18 cellular contexts compared by ENCODE assay signal in the genomic region with DNA sequence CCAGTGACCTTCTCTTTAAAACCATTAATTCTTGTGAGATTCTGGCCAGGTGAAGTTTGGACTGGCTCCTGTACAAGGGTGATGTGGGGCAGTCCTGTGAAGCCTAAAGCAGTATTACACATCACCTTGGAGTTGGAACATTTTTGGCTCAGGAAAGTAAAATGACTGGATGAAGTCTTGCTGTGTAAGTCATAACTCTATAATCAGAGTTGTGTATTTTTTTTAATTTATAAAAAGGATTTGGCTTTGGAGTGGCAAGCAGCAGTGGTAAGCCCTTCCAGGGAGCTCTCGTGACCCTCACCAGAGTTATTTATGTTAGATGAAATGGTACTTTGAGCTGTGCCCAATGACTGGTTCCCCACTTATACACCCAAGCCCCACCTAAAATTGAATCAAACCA.
DNase-seq lines count a peak whose midpoint lies in the region; ATAC-seq, FAIRE-seq and TF ChIP-seq lines count a peak whose summit lies in the region.
"Had no signal": no experiment of that assay in that cellular context is flagged by ENCODE, and none has a peak within 500 bp of the region (broad histone marks: within the 10 kb centered on the region; RNA-seq: fewer than 3 reads in every experiment).

No MANE protein-coding gene starts in this region.

- peaks cover 3% of the 10 kb centered on the region for H3K27me3 Mint-ChIP-seq in astrocyte (ENCODE audit: low read depth, unreplicated experiment)
- H3K27me3 Mint-ChIP-seq: CD4-positive, CD25-positive, alpha-beta regulatory T cell had no signal

- TF ChIP-seq POLR2A in IMR-90 (IDR thresholded peaks at IDR 0.05; ENCODE audit: low read depth, low read length): no peak

- H4K91ac ChIP-seq in IMR-90 (ENCODE audit: insufficient read depth, low read depth, low read length): no peak overlapping the region

- H3K9ac ChIP-seq in IMR-90 (ENCODE audit: low read depth, low read length) (no peak overlapping the region), astrocyte (ENCODE audit: low read length) (no peak overlapping the region)
- H3K9ac ChIP-seq: BLaER1 had no signal

- no peak overlapping the region for H4K5ac ChIP-seq in IMR-90 (ENCODE audit: low read depth, low read length)

- H2AK9ac ChIP-seq in IMR-90 (replicated peaks; ENCODE audit: low read depth, low read length, poor library complexity): no peak overlapping the region

- H3K4me3 Mint-ChIP-seq in astrocyte (ENCODE audit: unreplicated experiment): no peak overlapping the region
- H3K4me3 Mint-ChIP-seq: CD4-positive, CD25-positive, alpha-beta regulatory T cell had no signal

- H3K9me3 Mint-ChIP-seq in astrocyte (ENCODE audit: unreplicated experiment): no peaks in the 10 kb centered on the region

- dilution Hi-C loops in IMR-90 (cut with HindIII; ENCODE audit: low sequenced_read_pairs, unreplicated experiment): no loop called here

- no peak for FAIRE-seq in astrocyte (lab: Jason Lieb, UNC)
- FAIRE-seq: GM12878, GM18507, H1 had no signal

- no peak overlapping the region for H2AFZ ChIP-seq in IMR-90 (replicated peaks; ENCODE audit: low read length, poor library complexity)
- H2AFZ ChIP-seq in astrocyte (ENCODE audit: low read depth, low read length): no peak overlapping the region

- no peak overlapping the region for H2BK5ac ChIP-seq in IMR-90 (ENCODE audit: low read depth, low read length, poor library complexity, severe bottlenecking)

- TF ChIP-seq CTCF in IMR-90 (conservative IDR thresholded peaks at IDR 0.05; ENCODE audit: low read depth, low read length) (no peak), astrocyte (IDR thresholded peaks at IDR 0.05; ENCODE audit: insufficient read depth, low read depth, low read length) (no peak), tibial artery (IDR thresholded peaks at IDR 0.05) (no peak), foreskin keratinocyte (conservative IDR thresholded peaks at IDR 0.05) (no peak)

- no peak overlapping the region for H2BK120ac ChIP-seq in IMR-90 (ENCODE audit: low read depth, low read length)

- H3K4me1 ChIP-seq in IMR-90 (ENCODE audit: control insufficient read depth, insufficient read depth, low read length) (no peaks in the 10 kb centered on the region; the same call in 1 of the 2 replicates), astrocyte (ENCODE audit: insufficient read depth, low read length) (no peaks in the 10 kb centered on the region), tibial artery (peaks cover 0 to 24% (median 6%) of the 10 kb centered on the region in 4 donors), foreskin keratinocyte (no peaks in the 10 kb centered on the region)
- H3K4me1 ChIP-seq: BLaER1 had no signal

- H3K4me2 ChIP-seq in IMR-90 (ENCODE audit: low read depth, low read length): no peak overlapping the region
- no peak overlapping the region for H3K4me2 ChIP-seq in astrocyte (ENCODE audit: low read length)
- H3K4me2 ChIP-seq: BLaER1 had no signal

- no peaks in the 10 kb centered on the region for H3K79me2 ChIP-seq in astrocyte (ENCODE audit: insufficient read depth, low read length)

- H3K36me3 ChIP-seq in IMR-90 (ENCODE audit: control insufficient read depth, insufficient read depth, low read length) (no peaks in the 10 kb centered on the region), astrocyte (ENCODE audit: insufficient read depth, low read length) (no peaks in the 10 kb centered on the region), tibial artery (no peaks in the 10 kb centered on the region)
- H3K36me3 ChIP-seq: BLaER1 had no signal

- H3K4ac ChIP-seq in IMR-90 (ENCODE audit: low read depth, low read length): no peak overlapping the region

- no peak overlapping the region for H3K27ac ChIP-seq in IMR-90 (ENCODE audit: insufficient read depth, low read length)
- H3K27ac ChIP-seq in astrocyte (ENCODE audit: low read depth, low read length): no peak overlapping the region
- H3K27ac ChIP-seq in tibial artery: peak overlapping the region; percentile 34 to 64
- H3K27ac ChIP-seq in foreskin keratinocyte: no peak overlapping the region
- H3K27ac ChIP-seq: BLaER1 had no signal

- no peaks in the 10 kb centered on the region for H3K9me1 ChIP-seq in IMR-90 (ENCODE audit: insufficient read depth, low read length)

- H3K9me3 ChIP-seq in IMR-90 (ENCODE audit: control insufficient read depth, insufficient read depth, low read length) (no peaks in the 10 kb centered on the region), astrocyte (ENCODE audit: insufficient read depth, low read depth, low read length) (no peaks in the 10 kb centered on the region), tibial artery (no peaks in the 10 kb centered on the region)
- H3K9me3 ChIP-seq: BLaER1 had no signal

- intact Hi-C loops in IMR-90 (cut with micrococcal nuclease): no loop called here
- intact Hi-C loops in tibial artery (cut with DNase I; ENCODE audit: low total_unique reads): no loop called here

- H2AK5ac ChIP-seq in IMR-90 (ENCODE audit: low read depth, low read length): no peak overlapping the region

- no peak overlapping the region for H2BK15ac ChIP-seq in IMR-90 (ENCODE audit: low read depth, low read length)

- ATAC-seq in IMR-90 (ENCODE audit: low read depth) (peak; percentile 27; the same call in 1 of the 2 replicates), HG03139 (IDR thresholded peaks at IDR 0.05; ENCODE audit: unreplicated experiment) (no peak), foreskin keratinocyte (no peak), GM21529 (IDR thresholded peaks at IDR 0.05; ENCODE audit: unreplicated experiment) (no peak)
- ATAC-seq: GM12878, HCT116 had no signal

- H3K27ac Mint-ChIP-seq in astrocyte (ENCODE audit: unreplicated experiment): no peak overlapping the region
- H3K27ac Mint-ChIP-seq: CD4-positive, CD25-positive, alpha-beta regulatory T cell had no signal

- no peaks in the 10 kb centered on the region for H3K27me3 ChIP-seq in IMR-90 (ENCODE audit: control insufficient read depth, insufficient read depth, low read length)
- H3K27me3 ChIP-seq in astrocyte (ENCODE audit: insufficient read depth, low read length): no peaks in the 10 kb centered on the region
- no peaks in the 10 kb centered on the region for H3K27me3 ChIP-seq in tibial artery
- no peaks in the 10 kb centered on the region for H3K27me3 ChIP-seq in foreskin keratinocyte
- H3K27me3 ChIP-seq: BLaER1 had no signal

- H2BK20ac ChIP-seq in IMR-90 (ENCODE audit: low read depth, low read length): no peak overlapping the region

- no peak overlapping the region for H3K18ac ChIP-seq in IMR-90 (ENCODE audit: low read depth, low read length)

- H3K4me3 ChIP-seq in IMR-90 (ENCODE audit: insufficient read depth, low read depth, low read length) (no peak overlapping the region), astrocyte (ENCODE audit: insufficient read depth, low read depth, low read length) (no peak overlapping the region), tibial artery (no peak overlapping the region)
- H3K4me3 ChIP-seq: BLaER1, GM12878 had no signal

- POLR2A ChIA-PET in IMR-90 (lab: Charles Lee; ENCODE audit: unreplicated experiment): no interaction called here

- WGBS in IMR-90 (ENCODE audit: extremely low coverage in 2 of 2, insufficient read length in 1 of 2), 2 experiments: no CpG with 5 or more reads among the region's 1 CpG

- no peak for TF ChIP-seq RAD21 in IMR-90 (IDR thresholded peaks at IDR 0.05; ENCODE audit: low read length)

- H3K23ac ChIP-seq in IMR-90 (ENCODE audit: low read depth, low read length): no peak overlapping the region

- no peaks in the 10 kb centered on the region for H3K4me1 Mint-ChIP-seq in astrocyte (ENCODE audit: low read depth, unreplicated experiment)
- H3K4me1 Mint-ChIP-seq: CD4-positive, CD25-positive, alpha-beta regulatory T cell had no signal

- no peaks in the 10 kb centered on the region for H3K36me3 Mint-ChIP-seq in astrocyte (ENCODE audit: low read depth, unreplicated experiment)
- H3K36me3 Mint-ChIP-seq: CD4-positive, CD25-positive, alpha-beta regulatory T cell had no signal

- BruUV-seq in IMR-90 (replicated peaks; lab: Mats Ljungman, UMichigan): no TSS peak

- no peak overlapping the region for H4K8ac ChIP-seq in IMR-90 (ENCODE audit: low read depth in 2 of 2, low read length in 2 of 2)

- in situ Hi-C loops in IMR-90 (cut with MboI; ENCODE audit: low sequenced_read_pairs): no loop called here

- no peaks in the 10 kb centered on the region for H3K79me1 ChIP-seq in IMR-90 (ENCODE audit: low read depth in 1 of 2, low read length in 2 of 2)

- no peak overlapping the region for H3K14ac ChIP-seq in IMR-90 (replicated peaks; ENCODE audit: low read depth, low read length)

- DNase-seq in EH (ENCODE audit: low read depth): peak; percentile 33
- DNase-seq in IMR-90: peak; percentile 35
- DNase-seq in astrocyte (ENCODE audit: low read depth): peak; percentile 47
- no peak for DNase-seq in tibial artery
- no peak for DNase-seq in foreskin keratinocyte
- DNase-seq: 8988T; AML-193; Calu3; CD4-positive, CD25-positive, alpha-beta regulatory T cell; DMS 273 treated with DMSO at 0.1 percent for 48 hours; KBM-7 had no signal

- CTCF ChIA-PET in IMR-90 (lab: Yijun Ruan, JAX): no interaction called here

- H4K20me1 ChIP-seq in IMR-90 (ENCODE audit: insufficient read depth, low read length) (no peaks in the 10 kb centered on the region), astrocyte (ENCODE audit: insufficient read depth, low read length) (no peaks in the 10 kb centered on the region)
- H4K20me1 ChIP-seq: BLaER1 had no signal

- H3K56ac ChIP-seq in IMR-90 (ENCODE audit: extremely low read depth, insufficient read depth, low read length): no peak overlapping the region

TF ChIP-seq in IMR-90, 13 proteins besides CTCF, POLR2A, EP300 and RAD21 (continues in another document):
- TF ChIP-seq RFX5 (IDR thresholded peaks at IDR 0.05; ENCODE audit: low read depth, low read length) (no peak), MXI1 (IDR thresholded peaks at IDR 0.05; ENCODE audit: borderline replicate concordance, low read depth, low read length) (no peak), BHLHE40 (IDR thresholded peaks at IDR 0.05; ENCODE audit: low read depth, low read length) (no peak), MAFK (IDR thresholded peaks at IDR 0.05; ENCODE audit: low read depth, low read length) (no peak), CHD1 (IDR thresholded peaks at IDR 0.05; ENCODE audit: low read depth, low read length) (no peak), SMC3 (IDR thresholded peaks at IDR 0.05; ENCODE audit: low read depth, low read length) (no peak), MAZ (IDR thresholded peaks at IDR 0.05; ENCODE audit: borderline replicate concordance, low read depth, low read length) (no peak), FOS (IDR thresholded peaks at IDR 0.05; ENCODE audit: low read depth, low read length) (no peak), CEBPB (IDR thresholded peaks at IDR 0.05; ENCODE audit: low read depth, low read length) (no peak)
- TF ChIP-seq, protein P1, sequence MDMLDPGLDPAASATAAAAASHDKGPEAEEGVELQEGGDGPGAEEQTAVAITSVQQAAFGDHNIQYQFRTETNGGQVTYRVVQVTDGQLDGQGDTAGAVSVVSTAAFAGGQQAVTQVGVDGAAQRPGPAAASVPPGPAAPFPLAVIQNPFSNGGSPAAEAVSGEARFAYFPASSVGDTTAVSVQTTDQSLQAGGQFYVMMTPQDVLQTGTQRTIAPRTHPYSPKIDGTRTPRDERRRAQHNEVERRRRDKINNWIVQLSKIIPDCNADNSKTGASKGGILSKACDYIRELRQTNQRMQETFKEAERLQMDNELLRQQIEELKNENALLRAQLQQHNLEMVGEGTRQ (IDR thresholded peaks at IDR 0.05; ENCODE audit: low read depth, low read length): no peak

Comparison
In these comparisons a context has a peak if more than half of its experiments do, and no peak if none do; other contexts are left out.
1. DNase-seq: peak in EH (single experiment), IMR-90 (single experiment) and astrocyte (single experiment); none in tibial artery (0 of 2) and foreskin keratinocyte (0 of 2).
2. H3K27ac ChIP-seq: peak in tibial artery (2 of 2); none in IMR-90 (single experiment), astrocyte (single experiment) and foreskin keratinocyte (single experiment).